Comparison of ENCODE assay signal across 8 cellular contexts in genomic region chr6:30815085-30815742, GRCh38.
A peak's percentile ranks its signal among the peaks of the same experiment; 100 is the strongest.
DNase-seq lines count a peak whose midpoint lies in the region; ATAC-seq and TF ChIP-seq lines count a peak whose summit lies in the region.
"Not testable (repeated sequence)": the region's sequence is repeated elsewhere in the genome, so short reads cannot be mapped to it uniquely, and the experiment has no call there.

No MANE protein-coding gene starts in this region.

- H3K9me3 Mint-ChIP-seq in CD8-positive, alpha-beta T cell; activated CD4-positive, alpha-beta T cell treated with anti-CD3 and anti-CD28 coated beads for 36 hours (ENCODE audit: low read depth); activated T-cell treated with anti-CD3 and anti-CD28 coated beads, Interleukin-2, amount 50 U/mL, for 4 hours; activated naive CD8-positive, alpha-beta T cell treated with anti-CD3 and anti-CD28 coated beads, Interleukin-2, amount 10 ng/mL, durations not matched to agents 7 days and 5 days; osteocyte (ENCODE audit: unreplicated experiment): not testable (repeated sequence)
- peaks cover 6 to 16% of the 10 kb centered on the region in 2 donors for H3K9me3 Mint-ChIP-seq in stimulated activated naive CD8-positive, alpha-beta T cell treated with anti-CD3 and anti-CD28 coated beads, Interleukin-15, amount 100 ng/mL, for 72 hours

- not testable (repeated sequence) for H4K20me1 ChIP-seq in PC-3 (ENCODE audit: low read length)

- not testable (repeated sequence) for H3K9me3 ChIP-seq in CD8-positive, alpha-beta T cell (ENCODE audit: low read length); PC-3 (ENCODE audit: low read length)

- H3K4me2 ChIP-seq in PC-3 (ENCODE audit: low read length): not testable (repeated sequence)

- H3K36me3 ChIP-seq in CD8-positive, alpha-beta T cell (ENCODE audit: insufficient read depth, low read length); PC-3 (ENCODE audit: low read depth, low read length): not testable (repeated sequence)

- CTCF ChIA-PET in CD8-positive, alpha-beta T cell (lab: Charles Lee): interaction anchor here (1.2 to 1.9 kb wide), 2 partner anchors 12 to 265 kb away, joined by 6 read pairs; no protein-coding TSS in a partner anchor
- CTCF ChIA-PET in PC-3 (lab: Charles Lee): not testable (repeated sequence)
- CTCF ChIA-PET in activated CD4-positive, alpha-beta T cell treated with anti-CD3 and anti-CD28 coated beads for 36 hours (lab: Charles Lee): interaction anchor here (0.8 to 1.5 kb wide), 2 partner anchors 12 to 14 kb away, joined by 3 to 4 read pairs; no protein-coding TSS in a partner anchor

- H3K9me2 ChIP-seq in PC-3 (replicated peaks; ENCODE audit: low read length): not testable (repeated sequence)

- H3K36me3 Mint-ChIP-seq in CD8-positive, alpha-beta T cell; osteocyte (ENCODE audit: unreplicated experiment): not testable (repeated sequence)
- peaks cover 19% of the 10 kb centered on the region for H3K36me3 Mint-ChIP-seq in activated CD4-positive, alpha-beta T cell treated with anti-CD3 and anti-CD28 coated beads for 36 hours (ENCODE audit: low read depth)
- peaks cover 16% of the 10 kb centered on the region for H3K36me3 Mint-ChIP-seq in activated T-cell treated with anti-CD3 and anti-CD28 coated beads, Interleukin-2, amount 50 U/mL, for 4 hours (ENCODE audit: insufficient read depth)
- H3K36me3 Mint-ChIP-seq in activated naive CD8-positive, alpha-beta T cell treated with anti-CD3 and anti-CD28 coated beads, Interleukin-2, amount 10 ng/mL, durations not matched to agents 7 days and 5 days: peaks cover 53% of the 10 kb centered on the region

- H3K4me3 ChIP-seq in CD8-positive, alpha-beta T cell (ENCODE audit: low read depth, low read length); PC-3 (ENCODE audit: low read length): not testable (repeated sequence)

- not testable (repeated sequence) for H3F3A ChIP-seq in PC-3 (ENCODE audit: low read length, unreplicated experiment)

- H2AFZ ChIP-seq in PC-3 (ENCODE audit: low read length): not testable (repeated sequence)

- intact Hi-C loops in CD8-positive, alpha-beta T cell (cut with DNase I, micrococcal nuclease); PC-3 (cut with micrococcal nuclease): not testable (repeated sequence)
- intact Hi-C loops in activated CD4-positive, alpha-beta T cell treated with anti-CD3 and anti-CD28 coated beads for 36 hours (cut with DNase I, micrococcal nuclease): loop anchor here (2.0 kb wide), 2 partner anchors 132 to 198 kb away; partner anchors contain the start of genes MRPS18B (in 1 of the 2) and PPP1R10 (in 1 of the 2)

- not testable (repeated sequence) for ATAC-seq in CD8-positive, alpha-beta T cell; PC-3; activated CD4-positive, alpha-beta T cell treated with anti-CD3 and anti-CD28 coated beads for 36 hours; activated T-cell treated with anti-CD3 and anti-CD28 coated beads, Interleukin-2, amount 50 U/mL, for 4 hours; activated naive CD8-positive, alpha-beta T cell treated with anti-CD3 and anti-CD28 coated beads, Interleukin-2, amount 10 ng/mL, durations not matched to agents 7 days and 5 days (ENCODE audit: low read depth); stimulated activated naive CD8-positive, alpha-beta T cell treated with anti-CD3 and anti-CD28 coated beads, Interleukin-15, amount 100 ng/mL, for 72 hours

- not testable (repeated sequence) for DNase-seq in CD8-positive, alpha-beta T cell; activated T-cell treated with anti-CD3 and anti-CD28 coated beads, Interleukin-2, amount 50 U/mL, for 4 hours; activated naive CD8-positive, alpha-beta T cell treated with anti-CD3 and anti-CD28 coated beads, Interleukin-2, amount 10 ng/mL, durations not matched to agents 7 days and 5 days; epithelial cell of prostate (ENCODE audit: low read depth, low spot score); osteocyte (ENCODE audit: extremely low spot score, unreplicated experiment)
- DNase-seq in PC-3: peak; percentile 58
- peak; percentile 72 for DNase-seq in activated CD4-positive, alpha-beta T cell treated with anti-CD3 and anti-CD28 coated beads for 36 hours
- DNase-seq in stimulated activated naive CD8-positive, alpha-beta T cell treated with anti-CD3 and anti-CD28 coated beads, Interleukin-15, amount 100 ng/mL, for 72 hours: peak; percentile 65 to 77

- not testable (repeated sequence) for H3K79me2 ChIP-seq in PC-3 (ENCODE audit: low read length)

- H3K27me3 ChIP-seq in CD8-positive, alpha-beta T cell (ENCODE audit: insufficient read depth, low read length); PC-3 (ENCODE audit: low read length): not testable (repeated sequence)

- POLR2A ChIA-PET in CD8-positive, alpha-beta T cell (lab: Charles Lee): interaction anchor here (0.7 to 1.2 kb wide), 3 partner anchors 21 to 197 kb away, joined by 3 to 6 read pairs (median 3); partner anchors contain the start of gene MRPS18B
- POLR2A ChIA-PET in PC-3 (lab: Charles Lee; ENCODE audit: unreplicated experiment): interaction anchor here (0.5 to 0.7 kb wide), 3 partner anchors 33 to 267 kb away, joined by 3 to 26 read pairs (median 3); no protein-coding TSS in a partner anchor
- POLR2A ChIA-PET in activated CD4-positive, alpha-beta T cell treated with anti-CD3 and anti-CD28 coated beads for 36 hours (lab: Charles Lee): interaction anchor here (0.9 to 2.1 kb wide), 7 partner anchors 11 to 381 kb away, joined by 3 to 20 read pairs (median 4); partner anchors contain the start of gene IER3
- POLR2A ChIA-PET in activated naive CD8-positive, alpha-beta T cell treated with anti-CD3 and anti-CD28 coated beads, Interleukin-2, amount 10 ng/mL, durations not matched to agents 7 days and 5 days (lab: Charles Lee): interaction anchor here (1.0 to 1.8 kb wide), 5 partner anchors 15 to 71 kb away, joined by 3 to 10 read pairs (median 7); partner anchors contain the start of gene IER3

- BruUV-seq in PC-3 (replicated peaks; lab: Mats Ljungman, UMichigan): TSS peak; percentile 89

- H3K4me1 Mint-ChIP-seq in CD8-positive, alpha-beta T cell (ENCODE audit: low read depth): peaks cover 65% of the 10 kb centered on the region
- peaks cover 91% of the 10 kb centered on the region for H3K4me1 Mint-ChIP-seq in activated CD4-positive, alpha-beta T cell treated with anti-CD3 and anti-CD28 coated beads for 36 hours
- H3K4me1 Mint-ChIP-seq in activated T-cell treated with anti-CD3 and anti-CD28 coated beads, Interleukin-2, amount 50 U/mL, for 4 hours (ENCODE audit: low read depth): peaks cover 88% of the 10 kb centered on the region
- peaks cover 57% of the 10 kb centered on the region for H3K4me1 Mint-ChIP-seq in activated naive CD8-positive, alpha-beta T cell treated with anti-CD3 and anti-CD28 coated beads, Interleukin-2, amount 10 ng/mL, durations not matched to agents 7 days and 5 days
- peaks cover 45% of the 10 kb centered on the region for H3K4me1 Mint-ChIP-seq in osteocyte (ENCODE audit: unreplicated experiment)
- H3K4me1 Mint-ChIP-seq in stimulated activated naive CD8-positive, alpha-beta T cell treated with anti-CD3 and anti-CD28 coated beads, Interleukin-15, amount 100 ng/mL, for 72 hours: peaks cover 88% of the 10 kb centered on the region

- peaks cover 31% of the 10 kb centered on the region for H3K4me1 ChIP-seq in CD8-positive, alpha-beta T cell (ENCODE audit: insufficient read depth, low read length)
- H3K4me1 ChIP-seq in PC-3 (ENCODE audit: insufficient read depth, low read length): peaks cover 69% of the 10 kb centered on the region

- TF ChIP-seq CTCF in CD8-positive, alpha-beta T cell (IDR thresholded peaks at IDR 0.05); PC-3 (conservative IDR thresholded peaks at IDR 0.05; ENCODE audit: low read depth, low read length); osteocyte (IDR thresholded peaks at IDR 0.05): not testable (repeated sequence)

- not testable (repeated sequence) for H3K4me3 Mint-ChIP-seq in CD8-positive, alpha-beta T cell; osteocyte (ENCODE audit: unreplicated experiment)
- peak overlapping the region; percentile 14 for H3K4me3 Mint-ChIP-seq in activated CD4-positive, alpha-beta T cell treated with anti-CD3 and anti-CD28 coated beads for 36 hours
- H3K4me3 Mint-ChIP-seq in activated T-cell treated with anti-CD3 and anti-CD28 coated beads, Interleukin-2, amount 50 U/mL, for 4 hours: peak overlapping the region; percentile 29
- peak overlapping the region; percentile 37 for H3K4me3 Mint-ChIP-seq in activated naive CD8-positive, alpha-beta T cell treated with anti-CD3 and anti-CD28 coated beads, Interleukin-2, amount 10 ng/mL, durations not matched to agents 7 days and 5 days
- peak overlapping the region; percentile 21 to 58 for H3K4me3 Mint-ChIP-seq in stimulated activated naive CD8-positive, alpha-beta T cell treated with anti-CD3 and anti-CD28 coated beads, Interleukin-15, amount 100 ng/mL, for 72 hours

- H3K27ac ChIP-seq in CD8-positive, alpha-beta T cell (ENCODE audit: low read depth, low read length): not testable (repeated sequence)
- H3K27ac ChIP-seq in PC-3 (ENCODE audit: low read length) (peak overlapping the region; percentile 96), epithelial cell of prostate (peak overlapping the region; percentile 100)

- H3K9ac ChIP-seq in PC-3 (ENCODE audit: low read length): peak overlapping the region; percentile 68; the same call in 1 of the 2 replicates

- not testable (repeated sequence) for H3K27me3 Mint-ChIP-seq in CD8-positive, alpha-beta T cell (ENCODE audit: low read depth); activated CD4-positive, alpha-beta T cell treated with anti-CD3 and anti-CD28 coated beads for 36 hours; activated T-cell treated with anti-CD3 and anti-CD28 coated beads, Interleukin-2, amount 50 U/mL, for 4 hours (ENCODE audit: low read depth); activated naive CD8-positive, alpha-beta T cell treated with anti-CD3 and anti-CD28 coated beads, Interleukin-2, amount 10 ng/mL, durations not matched to agents 7 days and 5 days; osteocyte (ENCODE audit: unreplicated experiment); stimulated activated naive CD8-positive, alpha-beta T cell treated with anti-CD3 and anti-CD28 coated beads, Interleukin-15, amount 100 ng/mL, for 72 hours

- H3K27ac Mint-ChIP-seq in CD8-positive, alpha-beta T cell: peak overlapping the region; percentile 74
- H3K27ac Mint-ChIP-seq in activated CD4-positive, alpha-beta T cell treated with anti-CD3 and anti-CD28 coated beads for 36 hours: peak overlapping the region; percentile 96
- H3K27ac Mint-ChIP-seq in activated naive CD8-positive, alpha-beta T cell treated with anti-CD3 and anti-CD28 coated beads, Interleukin-2, amount 10 ng/mL, durations not matched to agents 7 days and 5 days: peak overlapping the region; percentile 89
- H3K27ac Mint-ChIP-seq in osteocyte (ENCODE audit: unreplicated experiment): peak overlapping the region; percentile 70
- peak overlapping the region; percentile 88 for H3K27ac Mint-ChIP-seq in stimulated activated naive CD8-positive, alpha-beta T cell treated with anti-CD3 and anti-CD28 coated beads, Interleukin-15, amount 100 ng/mL, for 72 hours
